ENCODE assay signal across 2 cellular contexts in genomic region chr18:48775372-48776160, GRCh38.
TF ChIP-seq lines count a peak whose summit lies in the region.

No MANE protein-coding gene starts in this region.

TF ChIP-seq in HEK293, 187 proteins besides CTCF, POLR2A, EP300 and RAD21:
- TF ChIP-seq PRDM2 (tag by site-specific recombination; IDR thresholded peaks at IDR 0.05; ENCODE audit: borderline replicate concordance) (no peak), YY1 (tag by site-specific recombination; IDR thresholded peaks at IDR 0.05) (no peak), ZNF488 (tag by site-specific recombination; IDR thresholded peaks at IDR 0.05) (no peak), ZIC2 (tag by site-specific recombination; IDR thresholded peaks at IDR 0.05) (peak; percentile 22; the same call in 1 of the 2 replicates), GLIS1 (tag by site-specific recombination; IDR thresholded peaks at IDR 0.05) (peak; percentile 86), ZNF544 (tag by site-specific recombination; IDR thresholded peaks at IDR 0.05) (no peak), ZNF621 (tag by site-specific recombination; IDR thresholded peaks at IDR 0.05) (no peak), GLI4 (tag by site-specific recombination; IDR thresholded peaks at IDR 0.05) (no peak), MYNN (tag by site-specific recombination; IDR thresholded peaks at IDR 0.05; ENCODE audit: borderline replicate concordance) (no peak), ZNF19 (tag by site-specific recombination; IDR thresholded peaks at IDR 0.05; ENCODE audit: low read depth) (no peak), ZNF133 (tag by site-specific recombination; IDR thresholded peaks at IDR 0.05) (no peak), ZNF354C (tag by site-specific recombination; IDR thresholded peaks at IDR 0.05; ENCODE audit: borderline replicate concordance, low read depth) (no peak), ZNF2 (tag by site-specific recombination; IDR thresholded peaks at IDR 0.05) (no peak)

TF ChIP-seq in GM12878, 131 proteins besides CTCF, POLR2A, EP300 and RAD21 (continued from another document):
- TF ChIP-seq RELA (IDR thresholded peaks at IDR 0.05; ENCODE audit: borderline replicate concordance, partially characterized antibody), result no peak
- no peak for TF ChIP-seq RELB (IDR thresholded peaks at IDR 0.05; ENCODE audit: low read depth)
- no peak for TF ChIP-seq KLF5 (IDR thresholded peaks at IDR 0.05; ENCODE audit: partially characterized antibody)
- TF ChIP-seq NFIC (IDR thresholded peaks at IDR 0.05; ENCODE audit: low read depth, low read length), result no peak
- no peak for TF ChIP-seq BCL11A (IDR thresholded peaks at IDR 0.05; ENCODE audit: low read depth, low read length)
